In genomic region chr2:94956797-94957391, GRCh38 we compare ENCODE assay signal across 8 cellular contexts.
DNase-seq lines count a peak whose midpoint lies in the region; ATAC-seq, FAIRE-seq and TF ChIP-seq lines count a peak whose summit lies in the region.

No MANE protein-coding gene starts in this region.

- 1% methylated on average over 6 of the region's 6 CpGs for WGBS in K562 (ENCODE audit: insufficient coverage, low coverage, missing lambda C conversion rate)

- POLR2A ChIA-PET in K562 (lab: Yijun Ruan, JAX): interaction anchor here (1.6 kb wide), 2 partner anchors 9 to 20 kb away, joined by 5 read pairs; no protein-coding TSS in a partner anchor

- H4K20me1 ChIP-seq in K562 (replicated peaks; ENCODE audit: control insufficient read depth, insufficient read depth, low read length): no peaks in the 10 kb centered on the region

- in situ Hi-C loops in K562 (cut with MboI): no loop called here

- TF ChIP-seq POLR2A in K562 (conservative IDR thresholded peaks at IDR 0.05): no peak

- no peak overlapping the region for H3K4me2 ChIP-seq in K562 (ENCODE audit: insufficient read depth, low read length)

- peak; percentile 74 for FAIRE-seq in K562 (lab: Jason Lieb, UNC)

- H3K27ac ChIP-seq in K562 (ENCODE audit: extremely low read depth, low read depth, low read length): no peak overlapping the region

- TF ChIP-seq RAD21 in K562 (CRISPR knock-in tag; conservative IDR thresholded peaks at IDR 0.05 in 1 of 2, IDR thresholded peaks at IDR 0.05 in 1 of 2): peak in 1 of 2 experiments; percentile 43; a peak in 3 of 4 replicates

- H3K9me3 ChIP-seq in K562 (replicated peaks; ENCODE audit: control insufficient read depth, insufficient read depth, low read depth, low read length): no peaks in the 10 kb centered on the region

- H3K9ac ChIP-seq in K562 (ENCODE audit: insufficient read depth in 1 of 2, low read depth in 2 of 2, low read length in 2 of 2): no peak overlapping the region

- TF ChIP-seq CTCF in AG10803 (conservative IDR thresholded peaks at IDR 0.05; ENCODE audit: low read length) (peak; percentile 92), K562 (IDR thresholded peaks at IDR 0.05 in 2 of 3, conservative IDR thresholded peaks at IDR 0.05 in 1 of 3; ENCODE audit: insufficient read depth in 2 of 3, low read depth in 1 of 3, low read length in 3 of 3) (peak; percentile 68 to 81 (median 70))

- TF ChIP-seq EP300 in K562 (IDR thresholded peaks at IDR 0.05; ENCODE audit: low read length): no peak

- H3K9me1 ChIP-seq in K562 (ENCODE audit: control insufficient read depth, insufficient read depth, low read length): no peaks in the 10 kb centered on the region

- no peaks in the 10 kb centered on the region for H3K36me3 ChIP-seq in K562 (ENCODE audit: control insufficient read depth, insufficient read depth, low read length)

- CTCF ChIA-PET in K562 (lab: Yijun Ruan, JAX; ENCODE audit: low intra/inter-chr PET ratio): interaction anchor here (1.1 kb wide), 1 partner anchor 16 kb away, joined by 4 read pairs; no protein-coding TSS in a partner anchor

- peaks cover 5% of the 10 kb centered on the region in 2 experiments; a peak in 4 of 5 replicates for H3K27me3 ChIP-seq in K562 (ENCODE audit: control insufficient read depth in 2 of 2, insufficient read depth in 2 of 2, low read length in 2 of 2)

- peak; percentile 23 for DNase-seq in AG10803 (ENCODE audit: low read depth)
- peak; percentile 58 for DNase-seq in RPMI8226
- peak; percentile 44 to 64 (median 58) for DNase-seq in K562 (ENCODE audit: extremely low read depth in 1 of 4, low spot score in 3 of 4)
- DNase-seq in kidney tubule cell (ENCODE audit: low spot score): peak; percentile 42
- peak; percentile 57 for DNase-seq in stimulated activated CD8-positive, alpha-beta memory T cell treated with anti-CD3 and anti-CD28 coated beads, Interleukin-4, amount 100 ng/mL, for 48 hours
- DNase-seq in NK-92 treated with Interleukin-12 subunit alpha and Interleukin-12 subunit beta, amount 100 ng/mL, for 24 hours (lab: John Stamatoyannopoulos, UW): no peak

- intact Hi-C loops in K562 (cut with micrococcal nuclease): loop anchor here (5.0 kb wide), 1 partner anchor 85 kb away; the partner anchor contains the start of gene TEKT4

- no peaks in the 10 kb centered on the region for H3K79me2 ChIP-seq in K562 (ENCODE audit: control insufficient read depth, insufficient read depth, low read length)

- H3K4me3 ChIP-seq in AG10803 (ENCODE audit: low read length) (no peak overlapping the region), K562 (no peak overlapping the region)

- no peak overlapping the region for H2AFZ ChIP-seq in K562 (ENCODE audit: low read depth, low read length)

- no peaks in the 10 kb centered on the region for H3K4me1 ChIP-seq in K562 (replicated peaks in 1 of 2; ENCODE audit: control insufficient read depth in 2 of 2, insufficient read depth in 2 of 2, low read length in 2 of 2)

- ATAC-seq in GM18502 (IDR thresholded peaks at IDR 0.05; ENCODE audit: poor library complexity, unreplicated experiment): peak; percentile 82
- peak; percentile 86 for ATAC-seq in HG03354 (IDR thresholded peaks at IDR 0.05; ENCODE audit: poor library complexity, severe bottlenecking, unreplicated experiment)
- ATAC-seq in K562: peak; percentile 83

- no TSS peak for BruUV-seq in K562 (replicated peaks; lab: Mats Ljungman, UMichigan)

TF ChIP-seq in K562, 482 proteins besides CTCF, POLR2A, EP300 and RAD21:
- TF ChIP-seq RFX7 (CRISPR knock-in tag; IDR thresholded peaks at IDR 0.05) (no peak), NRF1 (conservative IDR thresholded peaks at IDR 0.05 in 1 of 2, IDR thresholded peaks at IDR 0.05 in 1 of 2) (no peak), ZNF77 (CRISPR knock-in tag; IDR thresholded peaks at IDR 0.05) (no peak), CHAMP1 (IDR thresholded peaks at IDR 0.05) (no peak), BHLHE40 (IDR thresholded peaks at IDR 0.05; ENCODE audit: low read length) (no peak)
- TF ChIP-seq, protein P1, sequence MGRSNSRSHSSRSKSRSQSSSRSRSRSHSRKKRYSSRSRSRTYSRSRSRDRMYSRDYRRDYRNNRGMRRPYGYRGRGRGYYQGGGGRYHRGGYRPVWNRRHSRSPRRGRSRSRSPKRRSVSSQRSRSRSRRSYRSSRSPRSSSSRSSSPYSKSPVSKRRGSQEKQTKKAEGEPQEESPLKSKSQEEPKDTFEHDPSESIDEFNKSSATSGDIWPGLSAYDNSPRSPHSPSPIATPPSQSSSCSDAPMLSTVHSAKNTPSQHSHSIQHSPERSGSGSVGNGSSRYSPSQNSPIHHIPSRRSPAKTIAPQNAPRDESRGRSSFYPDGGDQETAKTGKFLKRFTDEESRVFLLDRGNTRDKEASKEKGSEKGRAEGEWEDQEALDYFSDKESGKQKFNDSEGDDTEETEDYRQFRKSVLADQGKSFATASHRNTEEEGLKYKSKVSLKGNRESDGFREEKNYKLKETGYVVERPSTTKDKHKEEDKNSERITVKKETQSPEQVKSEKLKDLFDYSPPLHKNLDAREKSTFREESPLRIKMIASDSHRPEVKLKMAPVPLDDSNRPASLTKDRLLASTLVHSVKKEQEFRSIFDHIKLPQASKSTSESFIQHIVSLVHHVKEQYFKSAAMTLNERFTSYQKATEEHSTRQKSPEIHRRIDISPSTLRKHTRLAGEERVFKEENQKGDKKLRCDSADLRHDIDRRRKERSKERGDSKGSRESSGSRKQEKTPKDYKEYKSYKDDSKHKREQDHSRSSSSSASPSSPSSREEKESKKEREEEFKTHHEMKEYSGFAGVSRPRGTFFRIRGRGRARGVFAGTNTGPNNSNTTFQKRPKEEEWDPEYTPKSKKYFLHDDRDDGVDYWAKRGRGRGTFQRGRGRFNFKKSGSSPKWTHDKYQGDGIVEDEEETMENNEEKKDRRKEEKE (IDR thresholded peaks at IDR 0.05; ENCODE audit: borderline replicate concordance in 1 of 2, control insufficient read depth in 1 of 2, low read depth in 2 of 2, low read length in 1 of 2): no peak
